In the genomic region with DNA sequence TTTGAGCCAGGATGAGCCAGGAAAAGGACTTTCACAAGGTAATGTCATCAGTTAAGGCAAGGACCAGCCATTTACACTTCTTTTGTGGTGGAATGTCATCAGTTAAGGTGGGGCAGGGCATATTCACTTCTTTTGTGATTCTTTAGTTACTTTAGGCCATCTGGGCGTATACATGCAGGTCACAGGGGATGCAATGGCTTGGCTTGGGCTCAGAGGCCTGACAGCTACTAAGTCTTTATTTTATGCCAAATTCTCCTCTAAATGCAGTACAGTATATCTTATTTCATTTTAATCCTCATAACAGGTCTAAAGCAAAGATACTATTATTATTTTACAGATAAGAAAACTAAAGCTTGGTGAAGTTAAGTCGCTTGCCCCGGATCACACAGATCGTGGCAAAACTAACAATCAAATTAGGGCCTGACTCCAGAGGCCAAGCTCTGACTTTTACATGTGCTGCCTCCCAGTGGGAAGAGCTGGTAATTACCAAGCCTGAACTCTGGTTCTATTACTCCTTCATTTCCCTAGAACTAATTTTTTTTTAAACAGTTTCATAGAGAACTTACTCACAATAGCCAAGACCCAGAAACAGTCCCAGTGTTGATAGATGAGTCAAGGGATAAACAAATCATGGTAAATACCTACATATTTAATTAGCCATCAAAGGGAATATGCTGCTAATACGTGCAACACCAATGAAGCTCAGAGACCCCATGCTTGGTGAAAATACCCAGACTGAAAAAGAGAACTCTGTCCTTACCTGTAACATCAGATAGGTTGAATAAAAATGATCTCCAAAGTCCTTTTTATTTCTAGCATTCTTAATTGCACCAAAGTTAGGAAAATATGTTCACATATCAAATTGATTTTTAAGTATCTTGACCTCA, we compare ENCODE assay signal across 2 cellular contexts.
TF ChIP-seq lines count a peak whose summit lies in the region.

No MANE protein-coding gene starts in this region.

TF ChIP-seq in HCT116, 20 proteins besides CTCF, POLR2A, EP300 and RAD21:
- TF ChIP-seq REST (IDR thresholded peaks at IDR 0.05; ENCODE audit: low read depth) = no peak
- TF ChIP-seq ZNF274 (IDR thresholded peaks at IDR 0.05; ENCODE audit: low read depth, low read length) = no peak
- no peak for TF ChIP-seq ZFX (IDR thresholded peaks at IDR 0.05)
- no peak for TF ChIP-seq FOSL1 (IDR thresholded peaks at IDR 0.05; ENCODE audit: low read depth)
- no peak for TF ChIP-seq SIN3A (IDR thresholded peaks at IDR 0.05; ENCODE audit: low read depth)
- TF ChIP-seq EZH2 (IDR thresholded peaks at IDR 0.05) = no peak
- no peak for TF ChIP-seq EGR1 (IDR thresholded peaks at IDR 0.05; ENCODE audit: low read depth)
- no peak for TF ChIP-seq SP1 (IDR thresholded peaks at IDR 0.05; ENCODE audit: low read depth)
- TF ChIP-seq POLR2AphosphoS5 (IDR thresholded peaks at IDR 0.05; ENCODE audit: low read depth, low read length) = no peak
- TF ChIP-seq, protein P1, sequence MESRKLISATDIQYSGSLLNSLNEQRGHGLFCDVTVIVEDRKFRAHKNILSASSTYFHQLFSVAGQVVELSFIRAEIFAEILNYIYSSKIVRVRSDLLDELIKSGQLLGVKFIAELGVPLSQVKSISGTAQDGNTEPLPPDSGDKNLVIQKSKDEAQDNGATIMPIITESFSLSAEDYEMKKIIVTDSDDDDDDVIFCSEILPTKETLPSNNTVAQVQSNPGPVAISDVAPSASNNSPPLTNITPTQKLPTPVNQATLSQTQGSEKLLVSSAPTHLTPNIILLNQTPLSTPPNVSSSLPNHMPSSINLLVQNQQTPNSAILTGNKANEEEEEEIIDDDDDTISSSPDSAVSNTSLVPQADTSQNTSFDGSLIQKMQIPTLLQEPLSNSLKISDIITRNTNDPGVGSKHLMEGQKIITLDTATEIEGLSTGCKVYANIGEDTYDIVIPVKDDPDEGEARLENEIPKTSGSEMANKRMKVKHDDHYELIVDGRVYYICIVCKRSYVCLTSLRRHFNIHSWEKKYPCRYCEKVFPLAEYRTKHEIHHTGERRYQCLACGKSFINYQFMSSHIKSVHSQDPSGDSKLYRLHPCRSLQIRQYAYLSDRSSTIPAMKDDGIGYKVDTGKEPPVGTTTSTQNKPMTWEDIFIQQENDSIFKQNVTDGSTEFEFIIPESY (IDR thresholded peaks at IDR 0.05; ENCODE audit: extremely low read depth, insufficient replicate concordance, low read length) = no peak
- no peak for TF ChIP-seq MAX (IDR thresholded peaks at IDR 0.05)
- TF ChIP-seq CBX3 (IDR thresholded peaks at IDR 0.05; ENCODE audit: low read depth) = no peak
- no peak for TF ChIP-seq JUND (IDR thresholded peaks at IDR 0.05)
- no peak for TF ChIP-seq ELF1 (IDR thresholded peaks at IDR 0.05; ENCODE audit: borderline replicate concordance, low read depth)
- no peak for TF ChIP-seq EZH2phosphoT487 (IDR thresholded peaks at IDR 0.05; ENCODE audit: borderline replicate concordance)
- TF ChIP-seq YY1 (IDR thresholded peaks at IDR 0.05; ENCODE audit: extremely low read depth, insufficient replicate concordance, low read depth, low read length) = no peak
- TF ChIP-seq TCF7L2 (IDR thresholded peaks at IDR 0.05; ENCODE audit: borderline replicate concordance, extremely low read depth, insufficient read depth, insufficient read length) = no peak

TF ChIP-seq in H1, 55 proteins besides CTCF, POLR2A, EP300 and RAD21:
- TF ChIP-seq SAP30 (IDR thresholded peaks at IDR 0.05; ENCODE audit: insufficient read depth, insufficient replicate concordance, low read length) (no peak), ZNF274 (IDR thresholded peaks at IDR 0.05; ENCODE audit: borderline replicate concordance, extremely low read depth, low read length) (no peak), TBP (IDR thresholded peaks at IDR 0.05; ENCODE audit: low read depth, low read length) (no peak), NANOG (IDR thresholded peaks at IDR 0.05; ENCODE audit: insufficient read depth, low read depth, low read length, poor library complexity, severe bottlenecking) (no peak), SIN3A (conservative IDR thresholded peaks at IDR 0.05 in 1 of 2, IDR thresholded peaks at IDR 0.05 in 1 of 2; ENCODE audit: low read depth in 1 of 2, low read length in 2 of 2) (no peak), SRF (IDR thresholded peaks at IDR 0.05; ENCODE audit: low read depth, low read length) (no peak), SUZ12 (IDR thresholded peaks at IDR 0.05; ENCODE audit: low read length) (no peak), YY1 (IDR thresholded peaks at IDR 0.05; ENCODE audit: low read depth, low read length) (no peak), BCL11A (IDR thresholded peaks at IDR 0.05; ENCODE audit: low read depth in 2 of 2, low read length in 2 of 2) (no peak), CREB1 (IDR thresholded peaks at IDR 0.05) (no peak), HDAC2 (IDR thresholded peaks at IDR 0.05; ENCODE audit: borderline replicate concordance in 1 of 2, low read depth in 2 of 2, low read length in 2 of 2) (no peak), NRF1 (IDR thresholded peaks at IDR 0.05; ENCODE audit: low read depth, low read length) (no peak), RFX5 (IDR thresholded peaks at IDR 0.05; ENCODE audit: borderline replicate concordance, low read depth, low read length) (no peak), GTF2F1 (IDR thresholded peaks at IDR 0.05; ENCODE audit: borderline replicate concordance, low read depth, low read length) (no peak)
